ENCODE assay signal across 8 cellular contexts in the genomic region with DNA sequence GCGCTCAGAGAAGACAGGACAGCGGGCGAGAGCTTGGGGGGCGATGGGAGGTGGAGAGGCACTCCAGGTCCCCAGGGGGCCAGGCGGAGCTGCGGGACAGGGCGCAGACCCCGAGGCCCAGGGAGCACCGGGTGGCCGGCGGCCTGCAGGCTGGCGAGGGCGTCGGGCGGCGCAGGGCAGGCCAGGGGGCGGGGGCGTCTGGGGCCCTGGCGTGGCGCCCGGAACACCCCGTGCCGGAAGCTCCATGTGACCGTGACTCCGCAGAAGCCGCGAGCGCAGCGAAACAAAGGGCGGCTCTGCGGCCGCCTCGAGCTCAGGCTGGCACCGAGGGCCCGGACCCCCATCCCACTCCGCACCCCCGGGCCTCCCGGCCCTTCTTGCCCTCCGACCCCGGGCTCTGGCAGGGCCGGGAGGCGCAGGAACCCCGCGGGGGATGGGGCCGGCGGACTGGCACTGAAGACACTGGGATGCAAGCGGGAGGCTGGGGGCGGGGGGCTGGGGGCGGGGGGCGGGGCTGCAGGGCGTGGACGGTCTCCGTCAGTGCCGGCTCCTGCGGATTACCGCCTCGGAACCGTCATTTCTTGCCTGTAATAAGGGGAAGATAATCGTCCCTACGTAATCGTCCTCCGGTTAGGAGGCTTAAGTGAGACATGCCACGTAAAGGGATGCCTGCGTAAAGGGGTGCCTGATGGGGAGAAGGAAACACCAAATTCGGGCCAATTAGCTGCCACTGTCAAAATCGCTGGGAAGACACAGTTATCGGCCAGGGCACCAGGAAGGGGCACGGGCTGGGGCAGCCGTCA. TPM values are rescaled to one million over a fixed set of nuclear protein-coding genes. Genes with fewer than 3 reads are reported as not detected.
A peak's percentile ranks its signal among the peaks of the same experiment; 100 is the strongest.
DNase-seq lines count a peak whose midpoint lies in the region; ATAC-seq lines count a peak whose summit lies in the region.

No MANE protein-coding gene starts in this region.

- DNase-seq in GM19238 (ENCODE audit: insufficient read length, low spot score) (peak; percentile 83), NOMO-1 treated with dmso at 0.1 percent for 144 hours (lab: John Stamatoyannopoulos, UW; ENCODE audit: unreplicated experiment) (peak; percentile 60), myocyte (ENCODE audit: low read depth) (peak; percentile 91)
- DNase-seq in activated T-cell treated with anti-CD3 and anti-CD28 coated beads, Interleukin-2, amount 50 U/mL, for 1 hour: peak; percentile 79
- peak; percentile 36 to 72 for DNase-seq in stimulated activated CD8-positive, alpha-beta memory T cell treated with anti-CD3 and anti-CD28 coated beads, Interleukin-7, amount 100 ng/mL, for 4 hours (ENCODE audit: low read depth in 2 of 2)

- H4K20me1 ChIP-seq in BLaER1: no peaks in the 10 kb centered on the region

- H3K9ac ChIP-seq in BLaER1: peak overlapping the region; percentile 77

- ATAC-seq in HG03378 (IDR thresholded peaks at IDR 0.05; ENCODE audit: unreplicated experiment): peak; percentile 60
- ATAC-seq in esophagus mucosa: peak; percentile 72

- no peaks in the 10 kb centered on the region for H3K36me3 ChIP-seq in BLaER1

- H3K27ac ChIP-seq in BLaER1: peak overlapping the region; percentile 83

- peaks cover 64% of the 10 kb centered on the region for H3K4me1 ChIP-seq in BLaER1

- H3K27me3 ChIP-seq in BLaER1: no peaks in the 10 kb centered on the region

- H3K9me3 ChIP-seq in BLaER1: no peaks in the 10 kb centered on the region

- peak overlapping the region; percentile 97 for H3K4me2 ChIP-seq in BLaER1

- H3K4me3 ChIP-seq in BLaER1: peak overlapping the region; percentile 58

RNA-seq across cellular contexts. Expression of a gene that starts 19.2 kb away (rescaled TPM):
- 0.12 TPM for total RNA-seq in esophagus mucosa
- 4.9 and 5.3 TPM in 2 replicates for total RNA-seq in myocyte
- 5.7 TPM for polyA plus RNA-seq in myocyte (2012)

RNA-seq across cellular contexts. Expression of a gene that starts 27.5 kb away (rescaled TPM):
- 295 TPM for total RNA-seq in esophagus mucosa
- 53.7 and 59.0 TPM in 2 replicates for total RNA-seq in myocyte
- polyA plus RNA-seq in myocyte (2012): 62.9 TPM

Comparison
In these comparisons a context has a peak if more than half of its experiments do, and no peak if none do; other contexts are left out.
1. Peak in every context shown above with its lines: DNase-seq, ATAC-seq, H3K4me3 ChIP-seq and H3K27ac ChIP-seq.